In genomic region chr11:1915795-1916131, GRCh38 we compare ENCODE assay signal across 20 cellular contexts. TPM values are rescaled to one million over a fixed set of nuclear protein-coding genes. Genes with fewer than 3 reads are reported as not detected.
"Had no signal": no experiment of that assay in that cellular context is flagged by ENCODE, and none has a peak within 500 bp of the region (broad histone marks: within the 10 kb centered on the region; RNA-seq: fewer than 3 reads in every experiment).

No MANE protein-coding gene starts in this region.

- H3K27ac ChIP-seq: prostate gland, right lobe of liver had no signal

- H3K4me3 Mint-ChIP-seq: activated B cell treated with CpG ODN at 0.5 μM for 24 hours; activated T-cell treated with anti-CD3 and anti-CD28 coated beads, Interleukin-2, amount 50 U/mL, for 4 hours; dendritic cell treated with granulocyte-macrophage colony-stimulating factor and Interleukin-4, amounts not matched to agents 40 ng/mL and 50 ng/mL, for 4 days had no signal

- H3K9me3 Mint-ChIP-seq: activated B cell treated with CpG ODN at 0.5 μM for 24 hours; activated T-cell treated with anti-CD3 and anti-CD28 coated beads, Interleukin-2, amount 50 U/mL, for 4 hours; dendritic cell treated with granulocyte-macrophage colony-stimulating factor and Interleukin-4, amounts not matched to agents 40 ng/mL and 50 ng/mL, for 4 days; naive B cell had no signal

- FAIRE-seq: TTC549 had no signal

- ATAC-seq: right lobe of liver had no signal

- H3K4me3 ChIP-seq: lung, prostate gland, right lobe of liver, spleen had no signal

- H3K36me3 ChIP-seq: prostate gland, right lobe of liver, spleen had no signal

- H3K4me1 Mint-ChIP-seq: brain had no signal

- DNase-seq: activated B cell treated with CpG ODN at 0.5 μM for 24 hours; activated T-cell treated with anti-CD3 and anti-CD28 coated beads, Interleukin-2, amount 50 U/mL, for 4 hours; amygdala; cerebellar nuclear complex; hypothalamus; naive B cell; stimulated activated CD4-positive, alpha-beta T cell treated with anti-CD3 and anti-CD28 coated beads, Interleukin-2, amount 100 ng/mL, for 24 hours; stimulated activated naive CD4-positive, alpha-beta T cell treated with Interleukin-2 at 50 U/mL for 16 hours; trophoblast cell had no signal

- H3K36me3 Mint-ChIP-seq: brain, naive B cell had no signal

- H3K9me3 ChIP-seq: prostate gland, right lobe of liver, spleen had no signal

- H3K4me1 ChIP-seq: prostate gland, right lobe of liver had no signal

- H3K27ac Mint-ChIP-seq: activated B cell treated with CpG ODN at 0.5 μM for 24 hours had no signal

- H3K27me3 ChIP-seq: right lobe of liver had no signal

RNA-seq across cellular contexts. Expression of gene TNNT3, which starts 3.7 kb away (rescaled TPM):
- total RNA-seq: activated T-cell treated with anti-CD3 and anti-CD28 coated beads, Interleukin-2, amount 50 U/mL, for 4 hours; epithelial cell of proximal tubule; glomerular endothelial cell; SK-MEL-5 had no signal

RNA-seq across cellular contexts. Expression of gene PRR33, which starts 24.1 kb away (rescaled TPM):
- total RNA-seq: epithelial cell of proximal tubule, glomerular endothelial cell, lung, omental fat pad, right lobe of liver, SK-MEL-5, spleen had no signal
